In genomic region chr19:49167857-49168409, GRCh38 we compare ENCODE assay signal across 32 cellular contexts. TPM values are rescaled to one million over a fixed set of nuclear protein-coding genes. Genes with fewer than 3 reads are reported as not detected.
"Had no signal": no experiment of that assay in that cellular context is flagged by ENCODE, and none has a peak within 500 bp of the region (broad histone marks: within the 10 kb centered on the region; RNA-seq: fewer than 3 reads in every experiment).

No MANE protein-coding gene starts in this region.

- H3K27ac ChIP-seq: body of pancreas, cardiac muscle cell, neutrophil, ovary, prostate gland, sigmoid colon, stomach, thyroid gland, upper lobe of right lung had no signal

- H3K27me3 ChIP-seq: body of pancreas, cardiac muscle cell, ovary, sigmoid colon, stomach, thyroid gland, upper lobe of right lung had no signal

- H3K4me3 ChIP-seq: body of pancreas, cardiac muscle cell, ovary, prostate gland, sigmoid colon, stomach, thyroid gland, upper lobe of right lung had no signal

- H3K36me3 Mint-ChIP-seq: activated CD8-positive, alpha-beta memory T cell treated with anti-CD3 and anti-CD28 coated beads, Interleukin-2, amount 10 ng/mL, durations not matched to agents 7 days and 5 days; activated naive CD8-positive, alpha-beta T cell; memory B cell; natural killer cell treated with Interleukin-12 subunit alpha and Interleukin-12 subunit beta and Interleukin-15 and Interleukin-18, amount 100 ng/mL, for 72 hours; stimulated activated naive B cell treated with anti-CD40 and anti-IgM and Interleukin-4, amounts not matched to agents 10 μg/mL and 1 μg/mL and 100 μg/mL, for 72 hours had no signal

- H3K9me3 Mint-ChIP-seq: activated T-cell treated with anti-CD3 and anti-CD28 coated beads, Interleukin-2, amount 50 U/mL, for 72 hours; effector memory CD8-positive, alpha-beta T cell; memory B cell; natural killer cell treated with Interleukin-12 subunit alpha and Interleukin-12 subunit beta and Interleukin-15 and Interleukin-18, amount 100 ng/mL, for 72 hours; stimulated activated naive B cell treated with anti-CD40 and anti-IgM and Interleukin-4, amounts not matched to agents 10 μg/mL and 1 μg/mL and 100 μg/mL, for 72 hours; WTC11 had no signal

- ATAC-seq: activated CD8-positive, alpha-beta memory T cell treated with anti-CD3 and anti-CD28 coated beads, Interleukin-2, amount 10 ng/mL, durations not matched to agents 7 days and 5 days; activated CD8-positive, alpha-beta T cell treated with anti-CD3 and anti-CD28 coated beads, Interleukin-2, amount 10 ng/mL, durations not matched to agents 7 days and 5 days; activated T-cell treated with anti-CD3 and anti-CD28 coated beads, Interleukin-2, amount 50 U/mL, for 72 hours; body of pancreas; effector memory CD8-positive, alpha-beta T cell; natural killer cell treated with Interleukin-12 subunit alpha and Interleukin-12 subunit beta and Interleukin-15 and Interleukin-18, amount 100 ng/mL, for 72 hours; stimulated activated naive B cell treated with anti-CD40 and anti-IgM and Interleukin-4, amounts not matched to agents 10 μg/mL and 1 μg/mL and 100 μg/mL, for 72 hours; upper lobe of right lung; WTC11 had no signal

- H3K27ac Mint-ChIP-seq: activated CD8-positive, alpha-beta memory T cell treated with anti-CD3 and anti-CD28 coated beads, Interleukin-2, amount 10 ng/mL, durations not matched to agents 7 days and 5 days; activated CD8-positive, alpha-beta T cell treated with anti-CD3 and anti-CD28 coated beads, Interleukin-2, amount 10 ng/mL, durations not matched to agents 7 days and 5 days; activated naive CD8-positive, alpha-beta T cell; activated T-cell treated with anti-CD3 and anti-CD28 coated beads, Interleukin-2, amount 50 U/mL, for 72 hours; effector memory CD8-positive, alpha-beta T cell; memory B cell; natural killer cell treated with Interleukin-12 subunit alpha and Interleukin-12 subunit beta and Interleukin-15 and Interleukin-18, amount 100 ng/mL, for 72 hours; stimulated activated naive B cell treated with anti-CD40 and anti-IgM and Interleukin-4, amounts not matched to agents 10 μg/mL and 1 μg/mL and 100 μg/mL, for 72 hours; WTC11 had no signal

- H3K4me3 Mint-ChIP-seq: activated CD8-positive, alpha-beta memory T cell treated with anti-CD3 and anti-CD28 coated beads, Interleukin-2, amount 10 ng/mL, durations not matched to agents 7 days and 5 days; activated CD8-positive, alpha-beta T cell treated with anti-CD3 and anti-CD28 coated beads, Interleukin-2, amount 10 ng/mL, durations not matched to agents 7 days and 5 days; activated naive CD8-positive, alpha-beta T cell; activated T-cell treated with anti-CD3 and anti-CD28 coated beads, Interleukin-2, amount 50 U/mL, for 72 hours; effector memory CD8-positive, alpha-beta T cell; memory B cell; natural killer cell treated with Interleukin-12 subunit alpha and Interleukin-12 subunit beta and Interleukin-15 and Interleukin-18, amount 100 ng/mL, for 72 hours; stimulated activated naive B cell treated with anti-CD40 and anti-IgM and Interleukin-4, amounts not matched to agents 10 μg/mL and 1 μg/mL and 100 μg/mL, for 72 hours; WTC11 had no signal

- H3K9me3 ChIP-seq: body of pancreas, neutrophil, ovary, prostate gland, sigmoid colon, stomach, thyroid gland, upper lobe of right lung had no signal

- H3K36me3 ChIP-seq: neutrophil, ovary had no signal

- DNase-seq: activated CD4-positive, alpha-beta T cell treated with anti-CD3 and anti-CD28 coated beads for 1 hour; activated CD8-positive, alpha-beta memory T cell treated with anti-CD3 and anti-CD28 coated beads, Interleukin-2, amount 10 ng/mL, durations not matched to agents 7 days and 5 days; activated CD8-positive, alpha-beta T cell treated with anti-CD3 and anti-CD28 coated beads, Interleukin-2, amount 10 ng/mL, durations not matched to agents 7 days and 5 days; activated naive CD4-positive, alpha-beta T cell treated with Interleukin-2 at 50 U/mL for 16 hours; activated T-cell treated with anti-CD3 and anti-CD28 coated beads for 4 hours; activated T-cell treated with anti-CD3 and anti-CD28 coated beads, Interleukin-2, amount 50 U/mL, for 72 hours; anterior cingulate cortex; body of pancreas; cortex of kidney; effector memory CD8-positive, alpha-beta T cell; foreskin fibroblast; head of caudate nucleus; hippocampal formation; midbrain; ovary; sigmoid colon; small intestine; stimulated activated CD4-positive, alpha-beta T cell treated with anti-CD3 and anti-CD28 coated beads, Interleukin-4, amount 100 ng/mL, for 4 hours; stimulated activated CD8-positive, alpha-beta memory T cell treated with anti-CD3 and anti-CD28 coated beads, Interleukin-4, amount 100 ng/mL, for 48 hours; stimulated activated naive B cell treated with anti-CD40 and anti-IgM and Interleukin-4, amounts not matched to agents 10 μg/mL and 1 μg/mL and 100 μg/mL, for 72 hours; stomach; T-helper 2 cell; thyroid gland; upper lobe of right lung had no signal

- H3K4me1 Mint-ChIP-seq: activated CD8-positive, alpha-beta memory T cell treated with anti-CD3 and anti-CD28 coated beads, Interleukin-2, amount 10 ng/mL, durations not matched to agents 7 days and 5 days; memory B cell; stimulated activated naive B cell treated with anti-CD40 and anti-IgM and Interleukin-4, amounts not matched to agents 10 μg/mL and 1 μg/mL and 100 μg/mL, for 72 hours had no signal

RNA-seq across cellular contexts. Expression of gene TRPM4, which starts 10.3 kb away (rescaled TPM):
- total RNA-seq: activated CD8-positive, alpha-beta T cell treated with anti-CD3 and anti-CD28 coated beads, Interleukin-2, amount 10 ng/mL, durations not matched to agents 7 days and 5 days; natural killer cell treated with Interleukin-12 subunit alpha and Interleukin-12 subunit beta and Interleukin-15 and Interleukin-18, amount 100 ng/mL, for 72 hours had no signal

RNA-seq across cellular contexts. Expression of gene HRC, which starts 12.7 kb away (rescaled TPM):
- total RNA-seq: activated CD8-positive, alpha-beta memory T cell treated with anti-CD3 and anti-CD28 coated beads, Interleukin-2, amount 10 ng/mL, durations not matched to agents 7 days and 5 days; activated CD8-positive, alpha-beta T cell treated with anti-CD3 and anti-CD28 coated beads, Interleukin-2, amount 10 ng/mL, durations not matched to agents 7 days and 5 days; activated T-cell treated with anti-CD3 and anti-CD28 coated beads, Interleukin-2, amount 50 U/mL, for 72 hours; endothelial cell of umbilical vein; natural killer cell treated with Interleukin-12 subunit alpha and Interleukin-12 subunit beta and Interleukin-15 and Interleukin-18, amount 100 ng/mL, for 72 hours had no signal
- polyA plus RNA-seq: endothelial cell of umbilical vein had no signal

RNA-seq across cellular contexts. Expression of gene C19orf73, which starts 49.0 kb away (rescaled TPM):
- total RNA-seq: endothelial cell of umbilical vein, stomach had no signal
